Comparison of ENCODE assay signal across 14 cellular contexts in genomic region chr2:40758778-40759177, GRCh38.
DNase-seq lines count a peak whose midpoint lies in the region; ATAC-seq, FAIRE-seq and TF ChIP-seq lines count a peak whose summit lies in the region.
"Had no signal": no experiment of that assay in that cellular context is flagged by ENCODE, and none has a peak within 500 bp of the region (broad histone marks: within the 10 kb centered on the region; RNA-seq: fewer than 3 reads in every experiment).

No MANE protein-coding gene starts in this region.

- H3K4me1 ChIP-seq in ACC112 (ENCODE audit: control insufficient read depth, insufficient read depth, low read length, unreplicated experiment) (peaks cover 3% of the 10 kb centered on the region), endothelial cell of umbilical vein (ENCODE audit: control insufficient read depth, extremely low read depth, insufficient read depth, low read length) (no peaks in the 10 kb centered on the region)

- H3K27me3 ChIP-seq in ACC112 (ENCODE audit: insufficient read depth, low read length) (no peaks in the 10 kb centered on the region), endothelial cell of umbilical vein (ENCODE audit: control insufficient read depth in 2 of 2, insufficient read depth in 2 of 2, low read length in 2 of 2) (no peaks in the 10 kb centered on the region)
- H3K27me3 ChIP-seq: cardiac muscle cell, gastroesophageal sphincter had no signal

- dilution Hi-C loops in endothelial cell of umbilical vein (cut with MboI; ENCODE audit: extremely low pct_ligation_motif_present, low sequenced_read_pairs), result no loop called here

- no peaks in the 10 kb centered on the region for H3K36me3 ChIP-seq in ACC112 (ENCODE audit: insufficient read depth, low read length)
- H3K36me3 ChIP-seq in endothelial cell of umbilical vein (ENCODE audit: control insufficient read depth in 2 of 2, extremely low read depth in 1 of 2, insufficient read depth in 2 of 2, low read length in 2 of 2), result no peaks in the 10 kb centered on the region
- H3K36me3 ChIP-seq: cardiac muscle cell, gastroesophageal sphincter had no signal

- no peaks in the 10 kb centered on the region for H3K9me1 ChIP-seq in endothelial cell of umbilical vein (replicated peaks; ENCODE audit: control insufficient read depth, extremely low read depth, insufficient read depth, low read length)

- DNase-seq in NCI-H69 (lab: John Stamatoyannopoulos, UW) (peak; percentile 78), endothelial cell of umbilical vein (ENCODE audit: low read depth, low spot score) (peak; percentile 31), HTR-8/SVneo (ENCODE audit: insufficient read length, low spot score) (no peak)
- no peak for DNase-seq in activated T-cell treated with anti-CD3 and anti-CD28 coated beads, Interleukin-2, amount 50 U/mL, for 1 hour
- DNase-seq in activated CD4-positive, alpha-beta T cell treated with anti-CD3 and anti-CD28 coated beads, Interleukin-2, amount 50 U/mL, for 48 hours, result no peak
- DNase-seq: activated CD4-positive, alpha-beta T cell treated with anti-CD3 and anti-CD28 coated beads for 4 hours; immature natural killer cell; NCI-H1436; NCI-H226 had no signal

- H3K27ac ChIP-seq in ACC112 (ENCODE audit: low read depth, low read length) (no peak overlapping the region), endothelial cell of umbilical vein (ENCODE audit: insufficient read depth, low read depth, low read length) (no peak overlapping the region)
- H3K27ac ChIP-seq: cardiac muscle cell, gastroesophageal sphincter had no signal

- POLR2A ChIA-PET in endothelial cell of umbilical vein (lab: Charles Lee), result no interaction called here

- CTCF ChIA-PET in endothelial cell of umbilical vein (lab: Charles Lee), result interaction anchor here (0.8 to 3.2 kb wide), 3 partner anchors 9 to 846 kb away, joined by 3 to 36 read pairs (median 3); no protein-coding TSS in a partner anchor

- peak; percentile 46 for ATAC-seq in GM18498 (IDR thresholded peaks at IDR 0.05; ENCODE audit: unreplicated experiment)
- ATAC-seq in HG03571 (IDR thresholded peaks at IDR 0.05; ENCODE audit: unreplicated experiment), result no peak
- ATAC-seq: gastroesophageal sphincter had no signal

- no peaks in the 10 kb centered on the region for H3K79me2 ChIP-seq in ACC112 (ENCODE audit: control insufficient read depth, insufficient read depth, low read length, unreplicated experiment)
- no peaks in the 10 kb centered on the region for H3K79me2 ChIP-seq in endothelial cell of umbilical vein (ENCODE audit: control insufficient read depth, insufficient read depth, low read length)

- no peak overlapping the region for H3K4me2 ChIP-seq in endothelial cell of umbilical vein (ENCODE audit: insufficient read depth, low read length)

- no peaks in the 10 kb centered on the region for H3K9me3 ChIP-seq in endothelial cell of umbilical vein (replicated peaks; ENCODE audit: control insufficient read depth, insufficient read depth, low read length)
- H3K9me3 ChIP-seq: gastroesophageal sphincter had no signal

- intact Hi-C loops in endothelial cell of umbilical vein (cut with micrococcal nuclease), result no loop called here

- BruUV-seq in endothelial cell of umbilical vein (replicated peaks; lab: Mats Ljungman, UMichigan), result no TSS peak

- FAIRE-seq in endothelial cell of umbilical vein (lab: Jason Lieb, UNC) (no peak), HTR-8/SVneo (lab: Jason Lieb, UNC) (no peak)

- no peak for TF ChIP-seq POLR2A in endothelial cell of umbilical vein (IDR thresholded peaks at IDR 0.05; ENCODE audit: low read depth, low read length)

- H4K20me1 ChIP-seq in endothelial cell of umbilical vein (replicated peaks; ENCODE audit: control insufficient read depth, extremely low read depth, insufficient read depth, low read length), result no peaks in the 10 kb centered on the region

- H3K4me3 ChIP-seq in ACC112 (ENCODE audit: low read depth, low read length) (peak overlapping the region; percentile 60), endothelial cell of umbilical vein (replicated peaks in 1 of 3; ENCODE audit: insufficient read depth in 1 of 3, low read depth in 1 of 3, low read length in 3 of 3) (no peak overlapping the region)
- H3K4me3 ChIP-seq: cardiac muscle cell had no signal

- H2AFZ ChIP-seq in ACC112 (ENCODE audit: low read length, unreplicated experiment), result peak overlapping the region; percentile 92
- H2AFZ ChIP-seq in endothelial cell of umbilical vein (ENCODE audit: low read depth, low read length), result no peak overlapping the region

- no peak overlapping the region for H3K9ac ChIP-seq in endothelial cell of umbilical vein (replicated peaks; ENCODE audit: extremely low read depth, insufficient read depth, low read length)

- TF ChIP-seq CTCF in endothelial cell of umbilical vein (IDR thresholded peaks at IDR 0.05; ENCODE audit: extremely low read depth in 1 of 2, insufficient read depth in 1 of 2, low read depth in 1 of 2, low read length in 2 of 2), result no peak

TF ChIP-seq in endothelial cell of umbilical vein, 7 proteins besides CTCF, POLR2A, EP300 and RAD21:
- TF ChIP-seq FOS (IDR thresholded peaks at IDR 0.05; ENCODE audit: borderline replicate concordance, insufficient read depth, low read length) (no peak), GATA2 (IDR thresholded peaks at IDR 0.05; ENCODE audit: insufficient read depth, insufficient read length, low read depth, low read length) (no peak), EZH2 (IDR thresholded peaks at IDR 0.05; ENCODE audit: borderline replicate concordance, low read depth, low read length, severe bottlenecking) (no peak)
TF ChIP-seq in endothelial cell of umbilical vein: peak in this region for 0.

Comparison
In these comparisons a context has a peak if more than half of its experiments do, and no peak if none do; other contexts are left out.
1. DNase-seq: peak in NCI-H69 (single experiment) and endothelial cell of umbilical vein (single experiment); none in activated T-cell treated with anti-CD3 and anti-CD28 coated beads, Interleukin-2, amount 50 U/mL, for 1 hour (single experiment), HTR-8/SVneo (single experiment) and activated CD4-positive, alpha-beta T cell treated with anti-CD3 and anti-CD28 coated beads, Interleukin-2, amount 50 U/mL, for 48 hours (0 of 2).